ENCODE assay signal across 30 cellular contexts in the genomic region with DNA sequence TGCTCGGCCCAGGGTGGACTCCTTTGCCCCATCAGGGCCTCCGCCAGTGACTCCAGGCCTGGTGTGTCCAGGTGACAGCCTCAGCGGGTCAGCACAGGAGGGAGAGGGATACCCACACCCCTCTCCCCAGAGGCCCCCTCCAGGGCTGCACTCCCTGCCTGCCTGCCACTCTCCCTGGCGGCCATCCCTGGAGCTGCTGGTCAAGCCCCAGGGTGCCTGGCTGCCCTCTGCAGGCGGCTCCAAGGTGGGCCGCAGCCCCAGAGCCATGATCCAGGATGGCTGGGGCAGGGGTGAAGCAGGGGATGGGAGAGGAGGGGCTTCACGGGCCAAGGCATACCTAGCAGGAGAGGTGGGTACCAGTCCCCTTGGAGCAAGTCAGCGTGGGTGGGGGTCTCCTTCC. TPM values are rescaled to one million over a fixed set of nuclear protein-coding genes. Genes with fewer than 3 reads are reported as not detected.
DNase-seq lines count a peak whose midpoint lies in the region; ATAC-seq, FAIRE-seq and TF ChIP-seq lines count a peak whose summit lies in the region.
"Had no signal": no experiment of that assay in that cellular context is flagged by ENCODE, and none has a peak within 500 bp of the region (broad histone marks: within the 10 kb centered on the region; RNA-seq: fewer than 3 reads in every experiment).

No MANE protein-coding gene starts in this region.

- in situ Hi-C loops in astrocyte of the cerebellum (cut with HindIII; ENCODE audit: low sequenced_read_pairs): no loop called here

- no peaks in the 10 kb centered on the region for H3K36me3 Mint-ChIP-seq in activated naive CD4-positive, alpha-beta T cell treated with anti-CD3 and anti-CD28 coated beads for 36 hours (ENCODE audit: low read depth)
- H3K36me3 Mint-ChIP-seq in activated CD8-positive, alpha-beta memory T cell treated with anti-CD3 and anti-CD28 coated beads, Interleukin-2, amount 10 ng/mL, durations not matched to agents 7 days and 5 days: no peaks in the 10 kb centered on the region
- H3K36me3 Mint-ChIP-seq: activated naive CD4-positive, alpha-beta T cell treated with anti-CD3 and anti-CD28 coated beads, Interleukin-2, amount 50 U/mL, for 24 hours; naive thymus-derived CD8-positive, alpha-beta T cell had no signal

- no peak for FAIRE-seq in GM19239 (lab: Jason Lieb, UNC)
- FAIRE-seq: GM12878 had no signal

- no peaks in the 10 kb centered on the region for H3K9me3 Mint-ChIP-seq in activated naive CD4-positive, alpha-beta T cell treated with anti-CD3 and anti-CD28 coated beads for 36 hours
- no peaks in the 10 kb centered on the region for H3K9me3 Mint-ChIP-seq in activated CD8-positive, alpha-beta memory T cell treated with anti-CD3 and anti-CD28 coated beads, Interleukin-2, amount 10 ng/mL, durations not matched to agents 7 days and 5 days (ENCODE audit: low read depth)
- H3K9me3 Mint-ChIP-seq: activated naive CD4-positive, alpha-beta T cell treated with anti-CD3 and anti-CD28 coated beads, Interleukin-2, amount 50 U/mL, for 24 hours; activated T-cell treated with anti-CD3 and anti-CD28 coated beads, Interleukin-2, amount 50 U/mL, for 72 hours; CD4-positive, alpha-beta memory T cell; naive thymus-derived CD8-positive, alpha-beta T cell; stimulated activated naive CD8-positive, alpha-beta T cell treated with anti-CD3 and anti-CD28 coated beads, Interleukin-15, amount 100 ng/mL, for 72 hours; T-helper 2 cell treated with Interferon-gamma antibody and Interleukin-4, amounts not matched to agents 5 μg/mL and 100 μg/mL, for 36 hours had no signal

- intact Hi-C loops in activated naive CD4-positive, alpha-beta T cell treated with anti-CD3 and anti-CD28 coated beads for 36 hours (cut with micrococcal nuclease): no loop called here

- TF ChIP-seq CTCF in astrocyte of the cerebellum (IDR thresholded peaks at IDR 0.05; ENCODE audit: low read depth, low read length, missing control alignments): peak; percentile 49

- no peak overlapping the region for H3K4me3 Mint-ChIP-seq in activated naive CD4-positive, alpha-beta T cell treated with anti-CD3 and anti-CD28 coated beads for 36 hours
- no peak overlapping the region for H3K4me3 Mint-ChIP-seq in activated CD8-positive, alpha-beta memory T cell treated with anti-CD3 and anti-CD28 coated beads, Interleukin-2, amount 10 ng/mL, durations not matched to agents 7 days and 5 days
- H3K4me3 Mint-ChIP-seq: activated naive CD4-positive, alpha-beta T cell treated with anti-CD3 and anti-CD28 coated beads, Interleukin-2, amount 50 U/mL, for 24 hours; activated T-cell treated with anti-CD3 and anti-CD28 coated beads, Interleukin-2, amount 50 U/mL, for 72 hours; naive thymus-derived CD8-positive, alpha-beta T cell; stimulated activated naive CD8-positive, alpha-beta T cell treated with anti-CD3 and anti-CD28 coated beads, Interleukin-15, amount 100 ng/mL, for 72 hours; T-helper 2 cell treated with Interferon-gamma antibody and Interleukin-4, amounts not matched to agents 5 μg/mL and 100 μg/mL, for 36 hours had no signal

- H3K27me3 Mint-ChIP-seq in activated naive CD4-positive, alpha-beta T cell treated with anti-CD3 and anti-CD28 coated beads for 36 hours (ENCODE audit: low read depth): no peaks in the 10 kb centered on the region
- no peaks in the 10 kb centered on the region for H3K27me3 Mint-ChIP-seq in activated CD8-positive, alpha-beta memory T cell treated with anti-CD3 and anti-CD28 coated beads, Interleukin-2, amount 10 ng/mL, durations not matched to agents 7 days and 5 days
- H3K27me3 Mint-ChIP-seq: activated naive CD4-positive, alpha-beta T cell treated with anti-CD3 and anti-CD28 coated beads, Interleukin-2, amount 50 U/mL, for 24 hours; naive thymus-derived CD8-positive, alpha-beta T cell; stimulated activated naive CD8-positive, alpha-beta T cell treated with anti-CD3 and anti-CD28 coated beads, Interleukin-15, amount 100 ng/mL, for 72 hours had no signal

- CTCF ChIA-PET in activated naive CD4-positive, alpha-beta T cell treated with anti-CD3 and anti-CD28 coated beads for 36 hours (lab: Charles Lee): no interaction called here
- CTCF ChIA-PET in activated CD8-positive, alpha-beta memory T cell treated with anti-CD3 and anti-CD28 coated beads, Interleukin-2, amount 10 ng/mL, durations not matched to agents 7 days and 5 days (lab: Charles Lee): no interaction called here

- no peak overlapping the region for H3K27ac Mint-ChIP-seq in activated naive CD4-positive, alpha-beta T cell treated with anti-CD3 and anti-CD28 coated beads for 36 hours
- H3K27ac Mint-ChIP-seq in activated CD8-positive, alpha-beta memory T cell treated with anti-CD3 and anti-CD28 coated beads, Interleukin-2, amount 10 ng/mL, durations not matched to agents 7 days and 5 days: no peak overlapping the region
- H3K27ac Mint-ChIP-seq: activated naive CD4-positive, alpha-beta T cell treated with anti-CD3 and anti-CD28 coated beads, Interleukin-2, amount 50 U/mL, for 24 hours; activated T-cell treated with anti-CD3 and anti-CD28 coated beads, Interleukin-2, amount 50 U/mL, for 72 hours; CD4-positive, alpha-beta memory T cell; naive thymus-derived CD8-positive, alpha-beta T cell; stimulated activated naive CD8-positive, alpha-beta T cell treated with anti-CD3 and anti-CD28 coated beads, Interleukin-15, amount 100 ng/mL, for 72 hours; T-helper 2 cell treated with Interferon-gamma antibody and Interleukin-4, amounts not matched to agents 5 μg/mL and 100 μg/mL, for 36 hours had no signal

- H3K27ac ChIP-seq in substantia nigra (ENCODE audit: low read depth, low read length, poor library complexity, severe bottlenecking): peak overlapping the region; percentile 95
- H3K27ac ChIP-seq: 22Rv1, hepatocyte, left lung, upper lobe of right lung had no signal

- peaks cover 9% of the 10 kb centered on the region for H3K4me1 Mint-ChIP-seq in activated naive CD4-positive, alpha-beta T cell treated with anti-CD3 and anti-CD28 coated beads for 36 hours (ENCODE audit: low read depth)
- peaks cover 7% of the 10 kb centered on the region for H3K4me1 Mint-ChIP-seq in activated CD8-positive, alpha-beta memory T cell treated with anti-CD3 and anti-CD28 coated beads, Interleukin-2, amount 10 ng/mL, durations not matched to agents 7 days and 5 days

- no peak for ATAC-seq in activated CD8-positive, alpha-beta memory T cell treated with anti-CD3 and anti-CD28 coated beads, Interleukin-2, amount 10 ng/mL, durations not matched to agents 7 days and 5 days
- ATAC-seq: activated T-cell treated with anti-CD3 and anti-CD28 coated beads, Interleukin-2, amount 50 U/mL, for 72 hours; GM12878; left lung; naive thymus-derived CD8-positive, alpha-beta T cell; stimulated activated naive CD8-positive, alpha-beta T cell treated with anti-CD3 and anti-CD28 coated beads, Interleukin-15, amount 100 ng/mL, for 72 hours; upper lobe of right lung had no signal

- peak; percentile 26 for DNase-seq in NCI-H82 (lab: John Stamatoyannopoulos, UW)
- no peak for DNase-seq in NCI-H82 treated with DMSO at 0.1 percent for 48 hours (lab: John Stamatoyannopoulos, UW; ENCODE audit: unreplicated experiment)
- no peak for DNase-seq in astrocyte of the cerebellum (ENCODE audit: low read depth)
- peak; percentile 65 for DNase-seq in left kidney (ENCODE audit: low read depth, low spot score)
- peak in 23 of 49 donors; percentile 38 to 80 (median 63) for DNase-seq in substantia nigra (lab: John Stamatoyannopoulos, UW)
- DNase-seq in GM19239 (ENCODE audit: insufficient read length, low spot score): no peak
- no peak for DNase-seq in activated naive CD4-positive, alpha-beta T cell treated with anti-CD3 and anti-CD28 coated beads for 36 hours
- DNase-seq in activated CD8-positive, alpha-beta memory T cell treated with anti-CD3 and anti-CD28 coated beads, Interleukin-2, amount 10 ng/mL, durations not matched to agents 7 days and 5 days: no peak
- DNase-seq: activated CD4-positive, alpha-beta T cell treated with anti-CD3 and anti-CD28 coated beads for 48 hours; activated T-cell treated with anti-CD3 and anti-CD28 coated beads, Interleukin-2, amount 50 U/mL, for 72 hours; CD4-positive, alpha-beta memory T cell; cerebellar nuclear complex; DMS153; effector CD8-positive, alpha-beta T cell; foreskin fibroblast; GDM1; left lung; naive thymus-derived CD8-positive, alpha-beta T cell; NCI-H1092 treated with DMSO at 0.1 percent for 48 hours; NCI-H1930; NCI-H526 treated with DMSO at 0.1 percent for 48 hours; stimulated activated CD4-positive, alpha-beta T cell treated with anti-CD3 and anti-CD28 coated beads, Interleukin-15, amount 100 ng/mL, for 24 hours; stimulated activated naive CD8-positive, alpha-beta T cell treated with anti-CD3 and anti-CD28 coated beads, Interleukin-15, amount 100 ng/mL, for 72 hours; upper lobe of right lung had no signal

- peak overlapping the region; percentile 26 for H3K4me3 ChIP-seq in astrocyte of the cerebellum (ENCODE audit: low read depth, low read length)
- H3K4me3 ChIP-seq: GM12878, HAP-1, hepatocyte, left lung, upper lobe of right lung had no signal

RNA-seq across cellular contexts. Expression of a gene that starts 3.8 kb away (rescaled TPM):
- 1 to 10 TPM; 7.6 to 8.0 TPM for total RNA-seq in activated naive CD4-positive, alpha-beta T cell treated with anti-CD3 and anti-CD28 coated beads for 36 hours
- total RNA-seq in activated CD8-positive, alpha-beta memory T cell treated with anti-CD3 and anti-CD28 coated beads, Interleukin-2, amount 10 ng/mL, durations not matched to agents 7 days and 5 days: 1 to 10 TPM; 8.4 to 9.3 TPM

RNA-seq across cellular contexts. Expression of a gene that starts 22.0 kb away (rescaled TPM):
- total RNA-seq in activated naive CD4-positive, alpha-beta T cell treated with anti-CD3 and anti-CD28 coated beads for 36 hours: not detected
- total RNA-seq in activated CD8-positive, alpha-beta memory T cell treated with anti-CD3 and anti-CD28 coated beads, Interleukin-2, amount 10 ng/mL, durations not matched to agents 7 days and 5 days: not detected
- total RNA-seq: activated T-cell treated with anti-CD3 and anti-CD28 coated beads, Interleukin-2, amount 50 U/mL, for 72 hours had no signal

RNA-seq across cellular contexts. Expression of a gene that starts 28.3 kb away (rescaled TPM):
- total RNA-seq in activated naive CD4-positive, alpha-beta T cell treated with anti-CD3 and anti-CD28 coated beads for 36 hours: 10 to 100 TPM in 1 of 2 experiments, 1 to 10 TPM in 1; 9.5 to 10.5 TPM
- total RNA-seq in activated CD8-positive, alpha-beta memory T cell treated with anti-CD3 and anti-CD28 coated beads, Interleukin-2, amount 10 ng/mL, durations not matched to agents 7 days and 5 days: 10 to 100 TPM; 27.1 to 28.1 TPM

RNA-seq across cellular contexts. Expression of a gene that starts 41.8 kb away (rescaled TPM):
- 10 to 100 TPM; 10.8 to 11.1 TPM for total RNA-seq in activated naive CD4-positive, alpha-beta T cell treated with anti-CD3 and anti-CD28 coated beads for 36 hours
- total RNA-seq in activated CD8-positive, alpha-beta memory T cell treated with anti-CD3 and anti-CD28 coated beads, Interleukin-2, amount 10 ng/mL, durations not matched to agents 7 days and 5 days: 10 to 100 TPM; 22.9 to 27.6 TPM

Comparison
In these comparisons a context has a peak if more than half of its experiments do, and no peak if none do; other contexts are left out.
1. DNase-seq: peak in NCI-H82 (single experiment) and left kidney (single experiment); none in NCI-H82 treated with DMSO at 0.1 percent for 48 hours (single experiment), astrocyte of the cerebellum (single experiment), GM19239 (single experiment), activated naive CD4-positive, alpha-beta T cell treated with anti-CD3 and anti-CD28 coated beads for 36 hours (single experiment) and activated CD8-positive, alpha-beta memory T cell treated with anti-CD3 and anti-CD28 coated beads, Interleukin-2, amount 10 ng/mL, durations not matched to agents 7 days and 5 days (single experiment).